In the genomic region with DNA sequence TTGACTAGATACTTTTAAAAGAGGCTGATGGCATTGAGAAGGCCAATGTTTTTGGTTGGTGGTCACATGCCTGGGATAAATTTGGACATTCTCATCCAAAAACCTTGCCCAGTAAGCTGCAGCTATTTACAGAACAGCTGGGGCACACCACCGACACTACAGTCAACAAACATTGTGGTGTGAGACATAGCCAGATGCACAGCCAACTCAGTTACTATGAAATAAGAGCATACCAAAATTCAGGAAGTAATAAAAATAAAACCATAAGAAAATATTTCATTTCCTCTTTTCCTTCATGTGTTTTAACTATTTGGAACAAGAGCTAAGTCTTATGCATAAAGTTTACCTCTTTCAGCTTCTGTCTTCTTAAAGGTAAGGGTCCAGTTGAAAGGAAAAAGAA, we compare ENCODE assay signal across 9 cellular contexts. TPM values are rescaled to one million over a fixed set of nuclear protein-coding genes. Genes with fewer than 3 reads are reported as not detected.
A peak's percentile ranks its signal among the peaks of the same experiment; 100 is the strongest.
DNase-seq lines count a peak whose midpoint lies in the region; ATAC-seq and TF ChIP-seq lines count a peak whose summit lies in the region.
"Had no signal": no experiment of that assay in that cellular context is flagged by ENCODE, and none has a peak within 500 bp of the region (broad histone marks: within the 10 kb centered on the region; RNA-seq: fewer than 3 reads in every experiment).

No MANE protein-coding gene starts in this region.

- no peaks in the 10 kb centered on the region for H3K27me3 Mint-ChIP-seq in naive B cell

- no peak for TF ChIP-seq POLR2A in NB4 (IDR thresholded peaks at IDR 0.05; ENCODE audit: extremely low read depth, insufficient read length)

- H3K4me1 Mint-ChIP-seq in naive B cell, result peaks cover 43 to 77% (median 56%) of the 10 kb centered on the region in 3 donors

- H3K9me3 Mint-ChIP-seq in naive B cell, result peaks cover 0 to 32% (median 23%) of the 10 kb centered on the region in 7 donors

- H3K4me3 Mint-ChIP-seq in naive B cell, result peak overlapping the region; percentile 52 to 88 (median 78)

- in situ Hi-C loops in G401 (cut with HindIII; ENCODE audit: low sequenced_read_pairs), result no loop called here

- no peak for TF ChIP-seq CTCF in NB4 (IDR thresholded peaks at IDR 0.05; ENCODE audit: low read depth, low read length)

- ATAC-seq in GM18858 (IDR thresholded peaks at IDR 0.05; ENCODE audit: unreplicated experiment), result peak; percentile 56
- peak; percentile 67 for ATAC-seq in HG02798 (IDR thresholded peaks at IDR 0.05; ENCODE audit: poor library complexity, unreplicated experiment)
- ATAC-seq in naive B cell (ENCODE audit: low read depth in 2 of 2), result peak; percentile 97 to 98

- H3K27ac Mint-ChIP-seq in naive B cell, result peak overlapping the region in 5 of 6 donors; percentile 32 to 94 (median 72)

- H3K36me3 Mint-ChIP-seq in naive B cell, result peaks cover 10 to 34% of the 10 kb centered on the region in 2 donors

- DNase-seq in NB4 (ENCODE audit: low read depth) (peak; percentile 72), naive B cell (peak; percentile 61), DMS153 (lab: John Stamatoyannopoulos, UW) (no peak), retina (no peak), G401 (ENCODE audit: low spot score) (no peak), RKO (ENCODE audit: low spot score) (no peak)
- DNase-seq: NCI-H1694 had no signal

- H3K4me3 ChIP-seq in NB4 (ENCODE audit: low read depth, low read length), result no peak overlapping the region

RNA-seq across cellular contexts. Expression of a gene that starts 8.8 kb away (rescaled TPM):
- 100 to 1,000 TPM; 136 to 193 (median 169) TPM for polyA plus RNA-seq in naive B cell (ENCODE audit: low read depth in 6 of 6)
- 21.2 and 21.4 TPM in 2 replicates for total RNA-seq in G401 (2014; rRNA removed; shearing (Covaris generic))

Comparison
In these comparisons a context has a peak if more than half of its experiments do, and no peak if none do; other contexts are left out.
1. DNase-seq: peak in NB4 (single experiment) and naive B cell (single experiment); none in DMS153 (single experiment), retina (single experiment), G401 (single experiment) and RKO (single experiment).
2. Peak in every context shown above with its lines, with median percentiles within 50 percentile points of each other: ATAC-seq.